19 cellular contexts compared by ENCODE assay signal in the genomic region with DNA sequence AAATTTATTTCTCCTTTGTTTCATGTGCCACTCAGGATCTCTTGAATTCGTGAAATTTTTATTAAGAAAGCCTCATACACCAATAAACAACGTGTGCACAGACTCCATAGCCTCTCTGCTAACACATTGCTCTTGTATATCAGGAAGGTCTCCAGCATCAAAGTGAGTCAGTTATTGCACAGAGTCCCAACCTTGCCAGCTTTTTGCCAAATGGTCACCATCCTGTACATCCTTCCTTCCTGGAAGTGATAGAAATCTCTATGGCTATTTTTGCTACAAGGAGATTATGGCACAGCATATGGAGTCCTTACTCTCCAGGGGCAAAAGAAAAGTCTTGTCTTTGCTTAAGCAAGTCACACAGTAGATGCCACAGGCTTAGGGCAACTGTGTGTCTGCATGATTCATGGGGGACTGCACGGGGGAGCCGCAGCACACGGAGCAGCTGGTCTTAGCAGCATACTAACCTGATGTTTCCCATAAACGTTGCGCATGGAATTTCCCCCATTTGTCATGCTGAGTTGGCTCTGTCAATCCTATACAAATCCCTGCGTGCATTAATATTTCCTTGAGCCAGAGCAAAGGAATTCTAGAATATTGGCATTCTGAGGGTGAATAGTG.
DNase-seq lines count a peak whose midpoint lies in the region; ATAC-seq and TF ChIP-seq lines count a peak whose summit lies in the region.
"Had no signal": no experiment of that assay in that cellular context is flagged by ENCODE, and none has a peak within 500 bp of the region (broad histone marks: within the 10 kb centered on the region; RNA-seq: fewer than 3 reads in every experiment).

No MANE protein-coding gene starts in this region.

- ATAC-seq in RWPE2 (ENCODE audit: low read depth): peak; percentile 61
- ATAC-seq: lower lobe of right lung, pancreas had no signal

- peak; percentile 95 for DNase-seq in Daoy (ENCODE audit: low read depth)
- no peak for DNase-seq in RWPE2 (ENCODE audit: low spot score)
- peak; percentile 72 to 94 for DNase-seq in dermis microvascular lymphatic vessel endothelial cell (ENCODE audit: low read depth in 2 of 2)
- DNase-seq in NCI-H1417 treated with DMSO at 0.1 percent for 48 hours (lab: John Stamatoyannopoulos, UW): no peak
- DNase-seq in substantia nigra (lab: John Stamatoyannopoulos, UW): no peak
- DNase-seq in UCSD-AML1 (lab: John Stamatoyannopoulos, UW; ENCODE audit: unreplicated experiment): no peak
- no peak for DNase-seq in vagina (ENCODE audit: extremely low spot score in 2 of 2)
- DNase-seq: activated CD4-positive, alpha-beta memory T cell treated with anti-CD3 and anti-CD28 coated beads, Interleukin-2, amount 10 ng/mL, durations not matched to agents 7 days and 5 days; activated effector memory CD4-positive, alpha-beta T cell treated with anti-CD3 and anti-CD28 coated beads, Interleukin-2, amount 50 U/mL, for 16 hours; DMS153; hippocampal formation; lower lobe of right lung; NCI-H1436 treated with DMSO at 0.1 percent for 48 hours; NCI-H510A treated with DMSO at 0.1 percent for 48 hours; pancreas; T-helper 9 cell; transverse colon had no signal

- intact Hi-C loops in vagina (cut with DNase I): no loop called here

- H3K27ac ChIP-seq in RWPE2 (ENCODE audit: poor library complexity, severe bottlenecking): peak overlapping the region; percentile 32
- peak overlapping the region; percentile 5 for H3K27ac ChIP-seq in muscle layer of colon (ENCODE audit: low read depth, low read length)
- H3K27ac ChIP-seq in substantia nigra (ENCODE audit: low read depth, low read length, poor library complexity, severe bottlenecking): no peak overlapping the region
- H3K27ac ChIP-seq in vagina: no peak overlapping the region
- H3K27ac ChIP-seq: breast epithelium, lower lobe of right lung, pancreas had no signal

- no peaks in the 10 kb centered on the region for H3K27me3 ChIP-seq in RWPE2 (ENCODE audit: insufficient read depth, poor library complexity, severe bottlenecking)
- H3K27me3 ChIP-seq in muscle layer of colon (ENCODE audit: control insufficient read depth in 1 of 2, insufficient read depth in 2 of 2, low read length in 2 of 2): no peaks in the 10 kb centered on the region
- H3K27me3 ChIP-seq in vagina: no peaks in the 10 kb centered on the region
- H3K27me3 ChIP-seq: breast epithelium, pancreas, transverse colon had no signal

- H3K36me3 ChIP-seq in RWPE2 (ENCODE audit: low read depth) (no peaks in the 10 kb centered on the region; the same call in 1 of the 2 replicates), muscle layer of colon (ENCODE audit: insufficient read depth, low read length) (no peaks in the 10 kb centered on the region), vagina (no peaks in the 10 kb centered on the region)
- H3K36me3 ChIP-seq: breast epithelium, lower lobe of right lung, pancreas, transverse colon had no signal

- H3K4me1 ChIP-seq in RWPE2 (ENCODE audit: insufficient read depth, poor library complexity, severe bottlenecking) (peaks cover 6% of the 10 kb centered on the region), muscle layer of colon (ENCODE audit: insufficient read depth, low read length) (peaks cover 23% of the 10 kb centered on the region), vagina (peaks cover 9% of the 10 kb centered on the region)
- H3K4me1 ChIP-seq: breast epithelium, pancreas had no signal

- TF ChIP-seq CTCF in RWPE2 (IDR thresholded peaks at IDR 0.05; ENCODE audit: poor library complexity, severe bottlenecking) (no peak), vagina (IDR thresholded peaks at IDR 0.05) (no peak)

- TF ChIP-seq POLR2A in vagina (IDR thresholded peaks at IDR 0.05): no peak

- H3K9me3 ChIP-seq in RWPE2 (ENCODE audit: severe bottlenecking) (no peaks in the 10 kb centered on the region), muscle layer of colon (ENCODE audit: low read length) (no peaks in the 10 kb centered on the region), vagina (no peaks in the 10 kb centered on the region)
- H3K9me3 ChIP-seq: breast epithelium, lower lobe of right lung, pancreas, transverse colon had no signal

- H3K4me3 ChIP-seq in RWPE2 (ENCODE audit: severe bottlenecking) (no peak overlapping the region), muscle layer of colon (ENCODE audit: low read depth in 1 of 2, low read length in 2 of 2) (no peak overlapping the region), vagina (no peak overlapping the region)
- H3K4me3 ChIP-seq: breast epithelium, lower lobe of right lung, pancreas, transverse colon had no signal

- no peak overlapping the region for H3K9ac ChIP-seq in muscle layer of colon (ENCODE audit: low read length)

Comparison
In these comparisons a context has a peak if more than half of its experiments do, and no peak if none do; other contexts are left out.
1. DNase-seq: peak in Daoy (single experiment) and dermis microvascular lymphatic vessel endothelial cell (2 of 2); none in RWPE2 (single experiment), NCI-H1417 treated with DMSO at 0.1 percent for 48 hours (single experiment), substantia nigra (0 of 49), UCSD-AML1 (single experiment) and vagina (0 of 2).
2. H3K27ac ChIP-seq: peak in RWPE2 (single experiment) and muscle layer of colon (single experiment); none in substantia nigra (single experiment) and vagina (single experiment).